In the genomic region with DNA sequence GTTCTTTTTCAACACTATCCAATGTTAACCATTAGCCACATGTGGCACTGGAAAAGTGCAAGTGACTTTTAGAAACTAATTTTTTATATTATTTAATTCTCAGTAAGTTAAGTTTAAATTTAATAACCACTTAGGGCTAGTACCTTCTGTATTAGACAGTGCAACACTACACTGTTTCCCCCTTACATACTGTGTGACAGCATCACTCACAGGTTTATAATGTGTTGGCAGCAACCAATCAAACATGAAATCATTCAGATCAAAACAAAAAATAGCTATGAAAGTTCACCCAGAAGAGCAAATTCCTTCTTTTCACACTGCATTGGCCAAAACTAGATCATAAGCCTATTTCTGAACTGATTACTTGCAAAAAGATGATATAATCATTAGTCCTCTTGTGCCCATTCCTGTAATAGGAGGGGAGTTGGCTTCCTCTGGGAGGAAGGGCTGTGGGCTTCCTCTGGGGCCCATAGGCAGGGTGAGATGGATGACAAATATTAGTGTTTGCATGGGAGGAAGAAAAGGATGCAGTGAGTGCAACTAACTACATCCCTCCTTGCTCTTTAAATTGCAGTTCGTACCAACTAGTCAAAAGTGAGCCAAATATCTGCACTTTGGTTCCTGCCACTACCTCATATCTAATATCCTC, we compare ENCODE assay signal across 16 cellular contexts.
DNase-seq lines count a peak whose midpoint lies in the region; TF ChIP-seq lines count a peak whose summit lies in the region.
"Had no signal": no experiment of that assay in that cellular context is flagged by ENCODE, and none has a peak within 500 bp of the region (broad histone marks: within the 10 kb centered on the region; RNA-seq: fewer than 3 reads in every experiment).

No MANE protein-coding gene starts in this region.

- H3K27me3 ChIP-seq in osteoblast (ENCODE audit: insufficient read depth, low read length) (no peaks in the 10 kb centered on the region), tibial nerve (no peaks in the 10 kb centered on the region)

- H3K79me2 ChIP-seq in osteoblast (ENCODE audit: insufficient read depth, low read length), result no peaks in the 10 kb centered on the region

- H3K4me3 ChIP-seq in HFF-Myc (replicated peaks; ENCODE audit: low read depth, low read length) (no peak overlapping the region), epithelial cell of esophagus (ENCODE audit: low read length) (no peak overlapping the region), osteoblast (ENCODE audit: insufficient read depth, low read length) (no peak overlapping the region), tibial nerve (no peak overlapping the region)
- H3K4me3 ChIP-seq: HAP-1, K562 had no signal

- no peaks in the 10 kb centered on the region for H3K36me3 ChIP-seq in osteoblast (ENCODE audit: insufficient read depth, low read length)
- H3K36me3 ChIP-seq in tibial nerve, result no peaks in the 10 kb centered on the region
- H3K36me3 ChIP-seq: HAP-1 had no signal

- H3K4me1 ChIP-seq in osteoblast (ENCODE audit: insufficient read depth, low read length) (no peaks in the 10 kb centered on the region), tibial nerve (no peaks in the 10 kb centered on the region)
- H3K4me1 ChIP-seq: HAP-1 had no signal

- peak; percentile 7 for DNase-seq in HFF-Myc (ENCODE audit: extremely low read depth, low read depth)
- peak; percentile 24 for DNase-seq in RPMI7951 (ENCODE audit: low read depth)
- DNase-seq in epithelial cell of esophagus (ENCODE audit: low read depth), result peak; percentile 25
- no peak for DNase-seq in osteoblast (ENCODE audit: insufficient read length, low spot score, missing footprints)
- DNase-seq in tibial nerve (ENCODE audit: low spot score in 2 of 2), result no peak
- DNase-seq in activated T-cell treated with anti-CD3 and anti-CD28 coated beads, Interleukin-2, amount 50 U/mL, for 24 hours, result no peak
- no peak for DNase-seq in foreskin melanocyte
- DNase-seq: ACHN, AML-193, DMS79, NCI-H1105 treated with DMSO at 0.1 percent for 48 hours, NCI-H1694, NCI-H510A had no signal

- peak overlapping the region; percentile 61 for H3K4me2 ChIP-seq in osteoblast (ENCODE audit: insufficient read depth, low read length)

- TF ChIP-seq CTCF in HFF-Myc (IDR thresholded peaks at IDR 0.05; ENCODE audit: low read depth, low read length, missing control alignments) (no peak), epithelial cell of esophagus (IDR thresholded peaks at IDR 0.05; ENCODE audit: insufficient read depth, low read depth, low read length, missing control alignments) (no peak), osteoblast (IDR thresholded peaks at IDR 0.05; ENCODE audit: extremely low read depth, low read depth, low read length) (no peak), tibial nerve (IDR thresholded peaks at IDR 0.05) (no peak)

- TF ChIP-seq EP300 in tibial nerve (IDR thresholded peaks at IDR 0.05), result no peak

- H4K20me1 ChIP-seq in osteoblast (ENCODE audit: insufficient read depth, low read length), result no peaks in the 10 kb centered on the region

- no peak overlapping the region for H3K4me3 Mint-ChIP-seq in activated T-cell treated with anti-CD3 and anti-CD28 coated beads, Interleukin-2, amount 50 U/mL, for 24 hours

- TF ChIP-seq POLR2A in tibial nerve (IDR thresholded peaks at IDR 0.05), result no peak

- 53 to 68% methylated on average over 1 of the region's 1 CpG for WGBS in tibial nerve, 2 donors

- H3K9me3 Mint-ChIP-seq in activated T-cell treated with anti-CD3 and anti-CD28 coated beads, Interleukin-2, amount 50 U/mL, for 24 hours, result no peaks in the 10 kb centered on the region

- H2AFZ ChIP-seq in osteoblast (ENCODE audit: low read length), result peak overlapping the region; percentile 81

- no peaks in the 10 kb centered on the region for H3K36me3 Mint-ChIP-seq in activated T-cell treated with anti-CD3 and anti-CD28 coated beads, Interleukin-2, amount 50 U/mL, for 24 hours (ENCODE audit: low read depth)

- H3K27me3 Mint-ChIP-seq in activated T-cell treated with anti-CD3 and anti-CD28 coated beads, Interleukin-2, amount 50 U/mL, for 24 hours, result peaks cover 3% of the 10 kb centered on the region

- peaks cover 7% of the 10 kb centered on the region for H3K4me1 Mint-ChIP-seq in activated T-cell treated with anti-CD3 and anti-CD28 coated beads, Interleukin-2, amount 50 U/mL, for 24 hours (ENCODE audit: low read depth)

- no peak overlapping the region for H3K27ac ChIP-seq in osteoblast (ENCODE audit: low read depth, low read length)
- peak overlapping the region in 1 of 4 donors; percentile 62 for H3K27ac ChIP-seq in tibial nerve
- H3K27ac ChIP-seq: C4-2B had no signal

- H3K27ac Mint-ChIP-seq in activated T-cell treated with anti-CD3 and anti-CD28 coated beads, Interleukin-2, amount 50 U/mL, for 24 hours, result no peak overlapping the region

- no peaks in the 10 kb centered on the region for H3K9me3 ChIP-seq in osteoblast (ENCODE audit: low read depth, low read length)
- no peaks in the 10 kb centered on the region for H3K9me3 ChIP-seq in tibial nerve
- H3K9me3 ChIP-seq: HAP-1 had no signal

Comparison
In these comparisons a context has a peak if more than half of its experiments do, and no peak if none do; other contexts are left out.
1. DNase-seq: peak in HFF-Myc (single experiment), RPMI7951 (single experiment) and epithelial cell of esophagus (single experiment); none in osteoblast (single experiment), tibial nerve (0 of 2), activated T-cell treated with anti-CD3 and anti-CD28 coated beads, Interleukin-2, amount 50 U/mL, for 24 hours (single experiment) and foreskin melanocyte (single experiment).